ENCODE assay signal across 8 cellular contexts in genomic region chr19:18118420-18119242, GRCh38. TPM values are rescaled to one million over a fixed set of nuclear protein-coding genes. Genes with fewer than 3 reads are reported as not detected.
DNase-seq lines count a peak whose midpoint lies in the region; ATAC-seq, FAIRE-seq and TF ChIP-seq lines count a peak whose summit lies in the region.

No MANE protein-coding gene starts in this region.

- no peak for ATAC-seq in GM21786 (IDR thresholded peaks at IDR 0.05; ENCODE audit: unreplicated experiment)

- H3K4me3 Mint-ChIP-seq in progenitor cell of endocrine pancreas (ENCODE audit: low read depth) = peak overlapping the region; percentile 77

- H3K9me3 Mint-ChIP-seq in progenitor cell of endocrine pancreas (ENCODE audit: low read depth) = no peaks in the 10 kb centered on the region

- H3K36me3 Mint-ChIP-seq in progenitor cell of endocrine pancreas (ENCODE audit: insufficient read depth) = peaks cover 2% of the 10 kb centered on the region

- CTCF ChIA-PET in RWPE1 (lab: Yijun Ruan, JAX) = interaction anchor here (0.9 to 1.0 kb wide), 2 partner anchors 58 to 77 kb away, joined by 3 read pairs; no protein-coding TSS in a partner anchor

- no peak for TF ChIP-seq POLR2A in GM12891 (IDR thresholded peaks at IDR 0.05; ENCODE audit: low read depth, low read length)

- H3K4me1 Mint-ChIP-seq in progenitor cell of endocrine pancreas (ENCODE audit: low read depth) = peaks cover 8% of the 10 kb centered on the region

- H3K27me3 Mint-ChIP-seq in progenitor cell of endocrine pancreas = no peaks in the 10 kb centered on the region

- TF ChIP-seq CTCF in RWPE1 (conservative IDR thresholded peaks at IDR 0.05; ENCODE audit: low read depth) (no peak), progenitor cell of endocrine pancreas (IDR thresholded peaks at IDR 0.05; ENCODE audit: unreplicated experiment) (no peak)

- FAIRE-seq in GM12891 (lab: Jason Lieb, UNC) = no peak

- POLR2A ChIA-PET in RWPE1 (lab: Yijun Ruan, JAX; ENCODE audit: low non-redundant PET) = no interaction called here

- DNase-seq in ELR (ENCODE audit: low read depth) (peak; percentile 24), RWPE1 (ENCODE audit: low spot score) (no peak), fibroblast of gingiva (ENCODE audit: low read depth) (peak; percentile 10), progenitor cell of endocrine pancreas (ENCODE audit: low spot score, unreplicated experiment) (no peak), NCI-H1436 treated with DMSO at 0.1 percent for 48 hours (lab: John Stamatoyannopoulos, UW) (no peak), GM12891 (ENCODE audit: insufficient read length, low spot score) (no peak), GF-D8 (lab: John Stamatoyannopoulos, UW) (no peak)

- H3K27ac Mint-ChIP-seq in progenitor cell of endocrine pancreas = peak overlapping the region; percentile 87

- peak overlapping the region; percentile 60 for H3K27ac ChIP-seq in RWPE1

TF ChIP-seq in GM12891, 5 proteins besides CTCF, POLR2A, EP300 and RAD21:
- no peak for TF ChIP-seq TAF1 (IDR thresholded peaks at IDR 0.05; ENCODE audit: low read depth, low read length)
- no peak for TF ChIP-seq PAX5 (IDR thresholded peaks at IDR 0.05; ENCODE audit: insufficient read depth, low read length, severe bottlenecking)
- TF ChIP-seq SPI1 (IDR thresholded peaks at IDR 0.05; ENCODE audit: low read depth, low read length) = no peak
- TF ChIP-seq POU2F2 (IDR thresholded peaks at IDR 0.05; ENCODE audit: low read depth, low read length) = no peak
- no peak for TF ChIP-seq POLR2AphosphoS5 (IDR thresholded peaks at IDR 0.05; ENCODE audit: low read depth, low read length)

RNA-seq across cellular contexts. Expression of gene MAST3, which starts 21.1 kb away (rescaled TPM):
- total RNA-seq in progenitor cell of endocrine pancreas = 10.7 and 11.1 TPM in 2 replicates
- 7.2 TPM for polyA plus RNA-seq in GM12891 (2012; ENCODE audit: low read depth, missing spikeins)

RNA-seq across cellular contexts. Expression of gene IL12RB1, which starts 31.9 kb away (rescaled TPM):
- not detected in 2 replicates for total RNA-seq in progenitor cell of endocrine pancreas
- 13.5 TPM for polyA plus RNA-seq in GM12891 (2012; ENCODE audit: low read depth, missing spikeins)

RNA-seq across cellular contexts. Expression of gene PIK3R2, which starts 34.3 kb away (rescaled TPM):
- 58.9 and 61.2 TPM in 2 replicates for total RNA-seq in progenitor cell of endocrine pancreas
- 6.7 TPM for polyA plus RNA-seq in GM12891 (2012; ENCODE audit: low read depth, missing spikeins)

RNA-seq across cellular contexts. Expression of gene IFI30, which starts 55.0 kb away (rescaled TPM):
- total RNA-seq in progenitor cell of endocrine pancreas = not detected in 2 replicates
- polyA plus RNA-seq in GM12891 (2012; ENCODE audit: low read depth, missing spikeins) = 201 TPM

Comparison
In these comparisons a context has a peak if more than half of its experiments do, and no peak if none do; other contexts are left out.
1. DNase-seq: peak in ELR (single experiment) and fibroblast of gingiva (single experiment); none in RWPE1 (single experiment), progenitor cell of endocrine pancreas (single experiment), NCI-H1436 treated with DMSO at 0.1 percent for 48 hours (single experiment), GM12891 (single experiment) and GF-D8 (single experiment).